Comparison of ENCODE assay signal across 9 cellular contexts in genomic region chr5:180670586-180671359, GRCh38. TPM values are rescaled to one million over a fixed set of nuclear protein-coding genes. Genes with fewer than 3 reads are reported as not detected.
DNase-seq lines count a peak whose midpoint lies in the region; ATAC-seq, FAIRE-seq and TF ChIP-seq lines count a peak whose summit lies in the region.
"Had no signal": no experiment of that assay in that cellular context is flagged by ENCODE, and none has a peak within 500 bp of the region (broad histone marks: within the 10 kb centered on the region; RNA-seq: fewer than 3 reads in every experiment).

No MANE protein-coding gene starts in this region.

- peak overlapping the region in 1 of 2 donors; percentile 74 for H3K27ac Mint-ChIP-seq in natural killer cell

- H3K4me1 ChIP-seq in right atrium auricular region, result peaks cover 0 to 14% of the 10 kb centered on the region in 2 donors

- DNase-seq in Right ventricle myocardium inferior (ENCODE audit: missing footprints) (no peak), right atrium auricular region (ENCODE audit: low spot score) (no peak), NCI-H2171 (lab: John Stamatoyannopoulos, UW) (peak; percentile 4), epithelial cell of esophagus (ENCODE audit: low read depth) (peak; percentile 70), natural killer cell (no peak), urothelium cell line (ENCODE audit: low spot score) (peak; percentile 59)
- DNase-seq in activated CD4-positive, alpha-beta T cell treated with anti-CD3 and anti-CD28 coated beads, Interleukin-2, amount 50 U/mL, for 1 hour, result peak; percentile 45

- peaks cover 7 to 26% of the 10 kb centered on the region in 2 donors for H3K4me1 Mint-ChIP-seq in natural killer cell

- no peaks in the 10 kb centered on the region for H3K36me3 ChIP-seq in right atrium auricular region

- peak; percentile 67 for ATAC-seq in Right ventricle myocardium inferior
- ATAC-seq in natural killer cell, result peak; percentile 56 to 75 (median 60)
- ATAC-seq in HG03045 (IDR thresholded peaks at IDR 0.05; ENCODE audit: unreplicated experiment), result no peak

- H3K4me3 ChIP-seq in right atrium auricular region, result no peak overlapping the region
- no peak overlapping the region for H3K4me3 ChIP-seq in epithelial cell of esophagus (ENCODE audit: low read length)

- H3K27me3 Mint-ChIP-seq in natural killer cell (ENCODE audit: low read depth in 2 of 2), result peaks cover 11 to 12% of the 10 kb centered on the region in 2 donors

- no peak for FAIRE-seq in urothelium cell line (lab: Jason Lieb, UNC)
- FAIRE-seq: islet of Langerhans had no signal

- intact Hi-C loops in Right ventricle myocardium inferior (cut with DNase I), result loop anchor here (5.0 kb wide), 1 partner anchor 378 kb away; the partner anchor contains the start of gene MAPK9
- intact Hi-C loops in natural killer cell (cut with micrococcal nuclease), result loop anchor here (5.0 kb wide), 1 partner anchor 47 kb away; no protein-coding TSS in a partner anchor

- no peaks in the 10 kb centered on the region for H3K9me3 ChIP-seq in right atrium auricular region

- peak in 1 of 2 donors; percentile 74 for TF ChIP-seq CTCF in right atrium auricular region (IDR thresholded peaks at IDR 0.05)
- peak; percentile 75 for TF ChIP-seq CTCF in epithelial cell of esophagus (IDR thresholded peaks at IDR 0.05; ENCODE audit: insufficient read depth, low read depth, low read length, missing control alignments)
- peak; percentile 68 for TF ChIP-seq CTCF in natural killer cell (IDR thresholded peaks at IDR 0.05)

- H3K4me3 Mint-ChIP-seq in natural killer cell, result peak overlapping the region; percentile 28

- H3K27me3 ChIP-seq in right atrium auricular region, result peaks cover 0 to 5% of the 10 kb centered on the region in 2 donors

- no peaks in the 10 kb centered on the region for H3K9me3 Mint-ChIP-seq in natural killer cell

- no peaks in the 10 kb centered on the region for H3K36me3 Mint-ChIP-seq in natural killer cell

- H3K27ac ChIP-seq in right atrium auricular region, result no peak overlapping the region

RNA-seq across cellular contexts. Expression of gene FLT4, which starts 21.4 kb away (rescaled TPM):
- 5.5 TPM for total RNA-seq in Right ventricle myocardium inferior
- 1 to 10 TPM; 2.0 to 4.2 TPM for total RNA-seq in right atrium auricular region
- total RNA-seq in natural killer cell, result under 1 TPM; 0.68 to 0.92 (median 0.78) TPM

Comparison
In these comparisons a context has a peak if more than half of its experiments do, and no peak if none do; other contexts are left out.
1. DNase-seq: peak in NCI-H2171 (single experiment), activated CD4-positive, alpha-beta T cell treated with anti-CD3 and anti-CD28 coated beads, Interleukin-2, amount 50 U/mL, for 1 hour (single experiment), epithelial cell of esophagus (single experiment) and urothelium cell line (single experiment); none in Right ventricle myocardium inferior (single experiment), right atrium auricular region (single experiment) and natural killer cell (single experiment).